20 cellular contexts compared by ENCODE assay signal in the genomic region with DNA sequence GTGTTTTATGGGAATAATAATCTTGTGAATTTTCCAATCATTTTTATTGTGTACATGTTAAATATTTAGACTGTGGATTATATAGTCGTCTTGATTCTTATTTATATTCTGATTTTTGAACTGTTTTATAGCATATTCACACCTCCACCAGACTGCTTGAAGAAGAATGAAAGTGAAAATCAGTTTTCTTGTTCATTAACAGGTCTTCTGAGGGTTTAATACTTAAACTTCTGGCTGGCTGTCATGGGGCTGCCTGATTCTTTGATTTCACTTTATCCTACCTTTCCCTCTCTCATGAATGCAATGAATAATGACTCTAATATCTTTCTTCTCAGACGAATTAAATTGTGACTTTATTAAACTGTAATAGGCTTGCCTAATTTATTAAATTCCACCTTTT. TPM values are rescaled to one million over a fixed set of nuclear protein-coding genes. Genes with fewer than 3 reads are reported as not detected.
DNase-seq lines count a peak whose midpoint lies in the region; ATAC-seq, FAIRE-seq and TF ChIP-seq lines count a peak whose summit lies in the region.
"Had no signal": no experiment of that assay in that cellular context is flagged by ENCODE, and none has a peak within 500 bp of the region (broad histone marks: within the 10 kb centered on the region; RNA-seq: fewer than 3 reads in every experiment).

No MANE protein-coding gene starts in this region.

- H4K20me1 ChIP-seq in astrocyte (ENCODE audit: insufficient read depth, low read length) = no peaks in the 10 kb centered on the region

- DNase-seq in activated T-cell treated with anti-CD3 and anti-CD28 coated beads, Interleukin-2, amount 50 U/mL, for 72 hours = no peak
- DNase-seq in activated T-cell treated with anti-CD3 and anti-CD28 coated beads, Interleukin-2, amount 50 U/mL, for 1 hour = no peak
- no peak for DNase-seq in astrocyte (ENCODE audit: low read depth)
- DNase-seq: activated CD8-positive, alpha-beta memory T cell treated with anti-CD3 and anti-CD28 coated beads, Interleukin-2, amount 50 U/mL, for 48 hours; activated naive CD4-positive, alpha-beta T cell treated with anti-CD3 and anti-CD28 coated beads, Interleukin-2, amount 50 U/mL, for 16 hours; heart right ventricle; midbrain; NCI-H1436 treated with DMSO at 0.1 percent for 48 hours; NCI-H345; NK-92 treated with Interleukin-12 subunit alpha and Interleukin-12 subunit beta, amount 100 ng/mL, for 24 hours; stimulated activated CD4-positive, alpha-beta T cell treated with anti-CD3 and anti-CD28 coated beads, Interleukin-4, amount 100 ng/mL, for 4 hours had no signal

- H3K36me3 Mint-ChIP-seq in activated T-cell treated with anti-CD3 and anti-CD28 coated beads, Interleukin-2, amount 50 U/mL, for 72 hours (ENCODE audit: insufficient read depth in 2 of 2) = peaks cover 13 to 35% of the 10 kb centered on the region in 2 donors
- peaks cover 7% of the 10 kb centered on the region for H3K36me3 Mint-ChIP-seq in astrocyte (ENCODE audit: low read depth, unreplicated experiment)

- H3K4me1 ChIP-seq in astrocyte (ENCODE audit: insufficient read depth, low read length) (peaks cover 11% of the 10 kb centered on the region), gastroesophageal sphincter (no peaks in the 10 kb centered on the region)
- H3K4me1 ChIP-seq: heart right ventricle, tibial nerve had no signal

- no peaks in the 10 kb centered on the region for H3K27me3 ChIP-seq in astrocyte (ENCODE audit: insufficient read depth, low read length)
- H3K27me3 ChIP-seq in gastroesophageal sphincter = no peaks in the 10 kb centered on the region
- H3K27me3 ChIP-seq: heart right ventricle, tibial nerve had no signal

- no peaks in the 10 kb centered on the region for H3K9me3 ChIP-seq in astrocyte (ENCODE audit: insufficient read depth, low read depth, low read length)
- peaks cover 0 to 10% (median 0%) of the 10 kb centered on the region in 3 donors for H3K9me3 ChIP-seq in gastroesophageal sphincter
- H3K9me3 ChIP-seq: HAP-1 had no signal

- WGBS in gastroesophageal sphincter (ENCODE audit: low coverage in 1 of 2), 2 donors = 50 to 69% methylated on average over 2 of the region's 2 CpGs

- H3K79me2 ChIP-seq in astrocyte (ENCODE audit: insufficient read depth, low read length) = peaks cover 29% of the 10 kb centered on the region

- peak overlapping the region; percentile 63 for H3K27ac Mint-ChIP-seq in activated T-cell treated with anti-CD3 and anti-CD28 coated beads, Interleukin-2, amount 50 U/mL, for 72 hours
- peak overlapping the region; percentile 69 for H3K27ac Mint-ChIP-seq in astrocyte (ENCODE audit: unreplicated experiment)

- H3K4me2 ChIP-seq in astrocyte (ENCODE audit: low read length) = peak overlapping the region; percentile 24

- TF ChIP-seq CTCF in astrocyte (IDR thresholded peaks at IDR 0.05; ENCODE audit: insufficient read depth, low read depth, low read length) (no peak), gastroesophageal sphincter (IDR thresholded peaks at IDR 0.05) (no peak)

- peaks cover 8% of the 10 kb centered on the region for H3K4me1 Mint-ChIP-seq in activated T-cell treated with anti-CD3 and anti-CD28 coated beads, Interleukin-2, amount 50 U/mL, for 72 hours (ENCODE audit: low read depth)
- peaks cover 29% of the 10 kb centered on the region for H3K4me1 Mint-ChIP-seq in astrocyte (ENCODE audit: low read depth, unreplicated experiment)
- H3K4me1 Mint-ChIP-seq: brain had no signal

- no peaks in the 10 kb centered on the region for H3K27me3 Mint-ChIP-seq in activated T-cell treated with anti-CD3 and anti-CD28 coated beads, Interleukin-2, amount 50 U/mL, for 72 hours (ENCODE audit: low read depth)
- H3K27me3 Mint-ChIP-seq in astrocyte (ENCODE audit: low read depth, unreplicated experiment) = no peaks in the 10 kb centered on the region
- H3K27me3 Mint-ChIP-seq: brain had no signal

- peak overlapping the region in 1 of 2 donors; percentile 36 for H3K4me3 Mint-ChIP-seq in activated T-cell treated with anti-CD3 and anti-CD28 coated beads, Interleukin-2, amount 50 U/mL, for 72 hours
- H3K4me3 Mint-ChIP-seq in astrocyte (ENCODE audit: unreplicated experiment) = no peak overlapping the region
- H3K4me3 Mint-ChIP-seq: brain had no signal

- no peak for TF ChIP-seq EP300 in gastroesophageal sphincter (IDR thresholded peaks at IDR 0.05)

- H3K9ac ChIP-seq in astrocyte (ENCODE audit: low read length) = no peak overlapping the region

- peak; percentile 20 for FAIRE-seq in astrocyte (lab: Jason Lieb, UNC)
- FAIRE-seq: A204.1 had no signal

- H2AFZ ChIP-seq in astrocyte (ENCODE audit: low read depth, low read length) = no peak overlapping the region

- H3K9me3 Mint-ChIP-seq in activated T-cell treated with anti-CD3 and anti-CD28 coated beads, Interleukin-2, amount 50 U/mL, for 72 hours = peaks cover 0 to 3% of the 10 kb centered on the region in 2 donors
- H3K9me3 Mint-ChIP-seq in astrocyte (ENCODE audit: unreplicated experiment) = no peaks in the 10 kb centered on the region

- no peak for TF ChIP-seq POLR2A in gastroesophageal sphincter (IDR thresholded peaks at IDR 0.05)

- no peak for ATAC-seq in activated T-cell treated with anti-CD3 and anti-CD28 coated beads, Interleukin-2, amount 50 U/mL, for 72 hours (replicated peaks in 1 of 2)
- peak; percentile 70 for ATAC-seq in HG03097 (IDR thresholded peaks at IDR 0.05; ENCODE audit: low FRiP score, unreplicated experiment)
- no peak for ATAC-seq in HG03025 (IDR thresholded peaks at IDR 0.05; ENCODE audit: low FRiP score, unreplicated experiment)
- no peak for ATAC-seq in GM19395 (IDR thresholded peaks at IDR 0.05; ENCODE audit: unreplicated experiment)
- no peak for ATAC-seq in GM19351 (IDR thresholded peaks at IDR 0.05; ENCODE audit: unreplicated experiment)
- no peak for ATAC-seq in gastroesophageal sphincter
- ATAC-seq: heart right ventricle had no signal

- H3K36me3 ChIP-seq in astrocyte (ENCODE audit: insufficient read depth, low read length) = peaks cover 25% of the 10 kb centered on the region
- H3K36me3 ChIP-seq in gastroesophageal sphincter = peaks cover 0 to 79% of the 10 kb centered on the region in 2 donors

- H3K4me3 ChIP-seq in astrocyte (ENCODE audit: insufficient read depth, low read depth, low read length) (no peak overlapping the region), gastroesophageal sphincter (no peak overlapping the region)
- H3K4me3 ChIP-seq: HAP-1, heart right ventricle, tibial nerve had no signal

- peak overlapping the region; percentile 9 for H3K27ac ChIP-seq in astrocyte (ENCODE audit: low read depth, low read length)
- no peak overlapping the region for H3K27ac ChIP-seq in gastroesophageal sphincter
- H3K27ac ChIP-seq: heart right ventricle, tibial nerve had no signal

RNA-seq across cellular contexts. Expression of a gene that starts 56.2 kb away (rescaled TPM):
- total RNA-seq in activated T-cell treated with anti-CD3 and anti-CD28 coated beads, Interleukin-2, amount 50 U/mL, for 72 hours = 10 to 100 TPM; 76.0 to 79.6 TPM
- 132 TPM in 2 replicates for total RNA-seq in astrocyte
- 10 to 100 TPM; 36.7 to 56.6 (median 44.8) TPM for total RNA-seq in gastroesophageal sphincter
